Comparison of ENCODE assay signal across 12 cellular contexts in the genomic region with DNA sequence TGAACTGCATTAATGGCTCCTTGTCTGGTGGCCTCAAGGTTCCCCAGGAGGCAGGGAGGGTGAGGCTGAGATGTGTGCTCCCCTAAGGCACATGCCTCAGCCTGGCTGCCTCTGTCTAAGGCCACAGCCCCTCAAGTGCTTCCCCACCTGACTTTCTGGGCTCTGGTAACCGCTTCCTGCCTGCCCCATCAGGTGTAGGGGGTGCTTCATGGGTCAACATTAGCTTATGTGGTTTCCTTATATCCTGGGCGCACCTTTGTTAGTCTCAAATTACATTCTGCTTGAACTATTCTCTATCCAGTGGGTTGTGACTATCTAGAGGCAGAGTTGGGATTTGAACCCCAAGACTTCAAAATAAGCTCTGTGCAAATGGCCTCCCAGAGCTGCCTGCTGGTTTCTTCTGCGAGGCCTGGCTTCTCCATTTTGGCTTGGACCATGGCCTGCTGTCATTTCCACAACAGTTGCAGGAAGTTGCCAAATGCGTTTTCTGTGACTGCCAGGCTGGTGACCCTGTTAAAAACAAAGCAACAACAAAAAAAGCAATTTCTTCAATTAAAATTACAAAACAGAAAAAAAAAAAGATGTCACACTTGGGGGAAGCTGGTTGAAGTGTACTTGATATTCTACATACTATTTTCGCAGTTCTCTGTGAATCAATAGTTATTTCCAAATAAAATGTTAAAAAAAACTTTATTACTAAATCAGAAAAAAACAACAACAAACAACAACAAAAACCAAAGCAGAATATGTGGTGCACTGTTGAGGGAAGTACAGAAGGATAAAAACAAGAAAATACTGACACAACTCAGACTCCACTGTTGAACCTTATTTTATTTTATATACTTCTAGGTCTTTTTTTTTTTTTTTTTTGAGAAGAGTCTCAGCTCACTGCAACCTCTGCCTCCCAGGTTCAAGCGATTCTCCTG. TPM values are rescaled to one million over a fixed set of nuclear protein-coding genes. Genes with fewer than 3 reads are reported as not detected.
A peak's percentile ranks its signal among the peaks of the same experiment; 100 is the strongest.
DNase-seq lines count a peak whose midpoint lies in the region; ATAC-seq and TF ChIP-seq lines count a peak whose summit lies in the region.
"Had no signal": no experiment of that assay in that cellular context is flagged by ENCODE, and none has a peak within 500 bp of the region (broad histone marks: within the 10 kb centered on the region; RNA-seq: fewer than 3 reads in every experiment).

No MANE protein-coding gene starts in this region.

- peak overlapping the region in 2 of 8 donors; percentile 8 to 15 for H3K4me3 Mint-ChIP-seq in CD4-positive, alpha-beta memory T cell
- H3K4me3 Mint-ChIP-seq in activated CD8-positive, alpha-beta T cell treated with anti-CD3 and anti-CD28 coated beads, Interleukin-2, amount 10 ng/mL, durations not matched to agents 7 days and 5 days: no peak overlapping the region

- H3K4me1 Mint-ChIP-seq in CD4-positive, alpha-beta memory T cell: peaks cover 7 to 22% (median 12%) of the 10 kb centered on the region in 4 donors
- peaks cover 25% of the 10 kb centered on the region for H3K4me1 Mint-ChIP-seq in activated CD8-positive, alpha-beta T cell treated with anti-CD3 and anti-CD28 coated beads, Interleukin-2, amount 10 ng/mL, durations not matched to agents 7 days and 5 days (ENCODE audit: low read depth)

- H3K27ac Mint-ChIP-seq in CD4-positive, alpha-beta memory T cell: peak overlapping the region; percentile 47 to 87 (median 77)
- peak overlapping the region; percentile 85 for H3K27ac Mint-ChIP-seq in activated CD8-positive, alpha-beta T cell treated with anti-CD3 and anti-CD28 coated beads, Interleukin-2, amount 10 ng/mL, durations not matched to agents 7 days and 5 days

- intact Hi-C loops in CD4-positive, alpha-beta memory T cell (cut with micrococcal nuclease): no loop called here
- intact Hi-C loops in mucosa of descending colon (cut with DNase I, micrococcal nuclease) (no loop called here), colonic mucosa (cut with DNase I) (no loop called here)

- H3K27me3 ChIP-seq in CD4-positive, alpha-beta memory T cell (ENCODE audit: insufficient read depth, low read length): no peaks in the 10 kb centered on the region
- H3K27me3 ChIP-seq in HUES64 (ENCODE audit: insufficient read depth, low read length) (no peaks in the 10 kb centered on the region), colonic mucosa (no peaks in the 10 kb centered on the region)
- H3K27me3 ChIP-seq: adrenal gland, gastroesophageal sphincter had no signal

- 84% methylated on average over 4 of the region's 6 CpGs for WGBS in HUES64

- POLR2A ChIA-PET in CD4-positive, alpha-beta memory T cell (lab: Charles Lee; ENCODE audit: partially characterized antibody): interaction anchor here (0.7 to 1.1 kb wide), 4 partner anchors 10 to 25 kb away, joined by 3 to 5 read pairs (median 4); no protein-coding TSS in a partner anchor
- POLR2A ChIA-PET in activated CD8-positive, alpha-beta T cell treated with anti-CD3 and anti-CD28 coated beads, Interleukin-2, amount 10 ng/mL, durations not matched to agents 7 days and 5 days (lab: Charles Lee): interaction anchor here (0.6 to 1.3 kb wide), 5 partner anchors 10 to 476 kb away, joined by 3 to 4 read pairs (median 3); a partner anchor contains a TSS

- no peak overlapping the region for H3K4me3 ChIP-seq in CD4-positive, alpha-beta memory T cell (ENCODE audit: low read length in 2 of 2)
- H3K4me3 ChIP-seq in HUES64 (ENCODE audit: low read length) (no peak overlapping the region), mucosa of descending colon (no peak overlapping the region), colonic mucosa (no peak overlapping the region)
- H3K4me3 ChIP-seq: adrenal gland, gastroesophageal sphincter had no signal

- peak; percentile 79 for ATAC-seq in activated CD8-positive, alpha-beta T cell treated with anti-CD3 and anti-CD28 coated beads, Interleukin-2, amount 10 ng/mL, durations not matched to agents 7 days and 5 days
- ATAC-seq in mucosa of descending colon: peak; percentile 45
- no peak for ATAC-seq in GM18907 (IDR thresholded peaks at IDR 0.05; ENCODE audit: unreplicated experiment)
- ATAC-seq: gastroesophageal sphincter had no signal

- no peak overlapping the region for H3K27ac ChIP-seq in CD4-positive, alpha-beta memory T cell (ENCODE audit: low read depth, low read length)
- 0 out of 2 replicates have a peak overlapping the region, but pooled peaks have one; percentile 23 for H3K27ac ChIP-seq in HUES64 (ENCODE audit: low read depth, low read length)
- no peak overlapping the region for H3K27ac ChIP-seq in colonic mucosa
- H3K27ac ChIP-seq: gastroesophageal sphincter had no signal

- no peak for TF ChIP-seq CTCF in mucosa of descending colon (IDR thresholded peaks at IDR 0.05)
- no peak for TF ChIP-seq CTCF in colonic mucosa (IDR thresholded peaks at IDR 0.05)

- H3K36me3 ChIP-seq in CD4-positive, alpha-beta memory T cell (ENCODE audit: insufficient read depth, low read length): no peaks in the 10 kb centered on the region
- H3K36me3 ChIP-seq in HUES64 (ENCODE audit: insufficient read depth, low read length): 0 out of 2 replicates have a peak, but pooled peaks cover 3% of the 10 kb centered on the region
- H3K36me3 ChIP-seq in mucosa of descending colon (ENCODE audit: low read depth): no peaks in the 10 kb centered on the region
- H3K36me3 ChIP-seq in colonic mucosa: no peaks in the 10 kb centered on the region
- H3K36me3 ChIP-seq: adrenal gland had no signal

- H3K9me3 Mint-ChIP-seq in CD4-positive, alpha-beta memory T cell: peaks cover 2 to 14% (median 12%) of the 10 kb centered on the region in 8 donors
- no peaks in the 10 kb centered on the region for H3K9me3 Mint-ChIP-seq in activated CD8-positive, alpha-beta T cell treated with anti-CD3 and anti-CD28 coated beads, Interleukin-2, amount 10 ng/mL, durations not matched to agents 7 days and 5 days (ENCODE audit: insufficient read depth)

- H3K9me3 ChIP-seq in CD4-positive, alpha-beta memory T cell (ENCODE audit: control insufficient read depth in 1 of 2, low read length in 2 of 2): no peaks in the 10 kb centered on the region
- H3K9me3 ChIP-seq in HUES64 (ENCODE audit: insufficient read depth, low read depth, low read length): no peaks in the 10 kb centered on the region
- H3K9me3 ChIP-seq in mucosa of descending colon: no peaks in the 10 kb centered on the region
- no peaks in the 10 kb centered on the region for H3K9me3 ChIP-seq in colonic mucosa
- H3K9me3 ChIP-seq: adrenal gland, gastroesophageal sphincter had no signal

- peaks cover 11% of the 10 kb centered on the region for H3K4me1 ChIP-seq in CD4-positive, alpha-beta memory T cell (ENCODE audit: insufficient read depth, low read length)
- H3K4me1 ChIP-seq in HUES64 (ENCODE audit: insufficient read depth, low read length): peaks cover 13% of the 10 kb centered on the region; the same call in 1 of the 2 replicates
- no peaks in the 10 kb centered on the region for H3K4me1 ChIP-seq in mucosa of descending colon (ENCODE audit: low read depth)
- H3K4me1 ChIP-seq in colonic mucosa: no peaks in the 10 kb centered on the region
- H3K4me1 ChIP-seq: adrenal gland had no signal

- no peak for DNase-seq in CD4-positive, alpha-beta memory T cell
- DNase-seq in activated CD8-positive, alpha-beta T cell treated with anti-CD3 and anti-CD28 coated beads, Interleukin-2, amount 10 ng/mL, durations not matched to agents 7 days and 5 days: peak; percentile 74
- DNase-seq in mucosa of descending colon: no peak
- DNase-seq in colonic mucosa: no peak
- DNase-seq in middle frontal gyrus (ENCODE audit: extremely low spot score, low spot score): no peak
- no peak for DNase-seq in NCI-H2196 (lab: John Stamatoyannopoulos, UW; ENCODE audit: unreplicated experiment)
- DNase-seq: DMS 273 treated with DMSO at 0.1 percent for 48 hours; stimulated activated CD4-positive, alpha-beta T cell treated with anti-CD3 and anti-CD28 coated beads, Interleukin-4, amount 100 ng/mL, for 4 hours had no signal

- no peaks in the 10 kb centered on the region for H3K27me3 Mint-ChIP-seq in CD4-positive, alpha-beta memory T cell
- no peaks in the 10 kb centered on the region for H3K27me3 Mint-ChIP-seq in activated CD8-positive, alpha-beta T cell treated with anti-CD3 and anti-CD28 coated beads, Interleukin-2, amount 10 ng/mL, durations not matched to agents 7 days and 5 days (ENCODE audit: low read depth)

- H3K9ac ChIP-seq in HUES64 (ENCODE audit: low read depth, low read length) (peak overlapping the region; percentile 52), colonic mucosa (ENCODE audit: low read depth in 2 of 2, low read length in 2 of 2) (no peak overlapping the region)

- H3K36me3 Mint-ChIP-seq in CD4-positive, alpha-beta memory T cell: peaks cover 14 to 19% of the 10 kb centered on the region in 2 donors
- peaks cover 30% of the 10 kb centered on the region for H3K36me3 Mint-ChIP-seq in activated CD8-positive, alpha-beta T cell treated with anti-CD3 and anti-CD28 coated beads, Interleukin-2, amount 10 ng/mL, durations not matched to agents 7 days and 5 days (ENCODE audit: low read depth)

- CTCF ChIA-PET in CD4-positive, alpha-beta memory T cell (lab: Charles Lee; ENCODE audit: partially characterized antibody): no interaction called here
- CTCF ChIA-PET in activated CD8-positive, alpha-beta T cell treated with anti-CD3 and anti-CD28 coated beads, Interleukin-2, amount 10 ng/mL, durations not matched to agents 7 days and 5 days (lab: Charles Lee): interaction anchor here (0.9 to 1.3 kb wide), 2 partner anchors 17 to 80 kb away, joined by 3 read pairs; no protein-coding TSS in a partner anchor

RNA-seq across cellular contexts. Expression of a gene that starts 20.0 kb away (rescaled TPM):
- 10 to 100 TPM; 73.8 to 78.4 TPM for total RNA-seq in CD4-positive, alpha-beta memory T cell
- 10 to 100 TPM; 30.8 to 88.8 TPM for polyA plus RNA-seq in CD4-positive, alpha-beta memory T cell
- 6.6 TPM for polyA plus RNA-seq in HUES64 (2013, experiment 1 of 2)
- polyA plus RNA-seq in HUES64 (2013, experiment 2 of 2): 6.0 TPM
- 10 to 100 TPM; 52.7 to 54.2 TPM for total RNA-seq in activated CD8-positive, alpha-beta T cell treated with anti-CD3 and anti-CD28 coated beads, Interleukin-2, amount 10 ng/mL, durations not matched to agents 7 days and 5 days
- total RNA-seq in mucosa of descending colon (10 to 100 TPM; 33.6 to 36.4 (median 35.5) TPM), colonic mucosa (10 to 100 TPM; 22.7 to 26.7 TPM)
